Comparison of ENCODE assay signal across 36 cellular contexts in genomic region chr1:64750092-64750491, GRCh38.
"Had no signal": no experiment of that assay in that cellular context is flagged by ENCODE, and none has a peak within 500 bp of the region (broad histone marks: within the 10 kb centered on the region; RNA-seq: fewer than 3 reads in every experiment).

No MANE protein-coding gene starts in this region.

- ATAC-seq: activated CD8-positive, alpha-beta memory T cell treated with anti-CD3 and anti-CD28 coated beads, Interleukin-2, amount 10 ng/mL, durations not matched to agents 7 days and 5 days; activated T-cell treated with anti-CD3 and anti-CD28 coated beads, Interleukin-2, amount 50 U/mL, for 72 hours; activated T-helper 17 cell treated with anti-CD3 and anti-CD28 coated beads, Interleukin-2, amount 50 U/mL, for 72 hours; Right ventricle myocardium inferior; SK-N-SH treated with all-trans-retinoic acid at 6 μM for 48 hours; T-cell; T-helper 17 cell had no signal

- DNase-seq: activated CD4-positive, alpha-beta memory T cell treated with anti-CD3 and anti-CD28 coated beads, Interleukin-2, amount 10 ng/mL, durations not matched to agents 7 days and 5 days; activated CD4-positive, alpha-beta T cell treated with anti-CD3 and anti-CD28 coated beads for 1 hour; activated CD4-positive, alpha-beta T cell treated with anti-CD3 and anti-CD28 coated beads for 48 hours; activated CD4-positive, CD25-positive, alpha-beta regulatory T cell; activated CD8-positive, alpha-beta memory T cell treated with anti-CD3 and anti-CD28 coated beads for 24 hours; activated CD8-positive, alpha-beta memory T cell treated with anti-CD3 and anti-CD28 coated beads, Interleukin-2, amount 10 ng/mL, durations not matched to agents 7 days and 5 days; activated CD8-positive, alpha-beta memory T cell treated with anti-CD3 and anti-CD28 coated beads, Interleukin-2, amount 50 U/mL, for 48 hours; activated effector memory CD4-positive, alpha-beta T cell treated with anti-CD3 and anti-CD28 coated beads, Interleukin-2, amount 50 U/mL, for 16 hours; activated naive CD4-positive, alpha-beta T cell; activated naive CD4-positive, alpha-beta T cell treated with anti-CD3 and anti-CD28 coated beads, Interleukin-2, amount 50 U/mL, for 16 hours; activated naive CD8-positive, alpha-beta T cell treated with anti-CD3 and anti-CD28 coated beads for 36 hours; activated T-cell treated with anti-CD3 and anti-CD28 coated beads, Interleukin-2, amount 50 U/mL, for 72 hours; amniotic stem cell; aorta; MG63; MV-4-11; NCI-H1092; NCI-H1436 treated with DMSO at 0.1 percent for 48 hours; NCI-H1694 treated with DMSO at 0.1 percent for 48 hours; NCI-H2029; NCI-H345; NCI-H526; NCI-H748 treated with DMSO at 0.1 percent for 48 hours; NK-92 treated with Interleukin-12 subunit alpha and Interleukin-12 subunit beta, amount 100 ng/mL, for 24 hours; PC-9; SIG-M5; T-cell; T-helper 17 cell; T-helper 9 cell; WERI-Rb-1 had no signal

- H3K4me2 ChIP-seq: PC-9 had no signal

- H3K9me3 ChIP-seq: MG63 had no signal

- H3K4me3 Mint-ChIP-seq: activated CD4-positive, alpha-beta memory T cell treated with anti-CD3 and anti-CD28 coated beads, Interleukin-2, amount 10 ng/mL, durations not matched to agents 7 days and 5 days; activated CD8-positive, alpha-beta memory T cell treated with anti-CD3 and anti-CD28 coated beads, Interleukin-2, amount 10 ng/mL, durations not matched to agents 7 days and 5 days; activated naive CD8-positive, alpha-beta T cell treated with anti-CD3 and anti-CD28 coated beads for 36 hours; activated T-cell treated with anti-CD3 and anti-CD28 coated beads, Interleukin-2, amount 50 U/mL, for 72 hours; activated T-helper 17 cell treated with anti-CD3 and anti-CD28 coated beads, Interleukin-2, amount 50 U/mL, for 72 hours; T-cell; T-helper 17 cell had no signal

- FAIRE-seq: RCC 7860 had no signal

- H3K4me1 Mint-ChIP-seq: activated T-helper 17 cell treated with anti-CD3 and anti-CD28 coated beads, Interleukin-2, amount 50 U/mL, for 72 hours had no signal

- H3K27me3 ChIP-seq: cardiac muscle cell, MG63 had no signal

- H3K9me3 Mint-ChIP-seq: activated CD4-positive, alpha-beta memory T cell treated with anti-CD3 and anti-CD28 coated beads, Interleukin-2, amount 10 ng/mL, durations not matched to agents 7 days and 5 days; activated naive CD8-positive, alpha-beta T cell treated with anti-CD3 and anti-CD28 coated beads for 36 hours; activated T-cell treated with anti-CD3 and anti-CD28 coated beads, Interleukin-2, amount 50 U/mL, for 72 hours; activated T-helper 17 cell treated with anti-CD3 and anti-CD28 coated beads, Interleukin-2, amount 50 U/mL, for 72 hours; T-cell had no signal

- H2AFZ ChIP-seq: PC-9 had no signal

- H3K27ac ChIP-seq: cardiac muscle cell, PC-9, RWPE1, WERI-Rb-1 had no signal

- H3K36me3 Mint-ChIP-seq: T-cell had no signal

- H3K4me3 ChIP-seq: cardiac muscle cell, MG63, PC-9 had no signal

- H3K27me3 Mint-ChIP-seq: activated CD8-positive, alpha-beta memory T cell treated with anti-CD3 and anti-CD28 coated beads, Interleukin-2, amount 10 ng/mL, durations not matched to agents 7 days and 5 days; activated naive CD8-positive, alpha-beta T cell treated with anti-CD3 and anti-CD28 coated beads for 36 hours; activated T-helper 17 cell treated with anti-CD3 and anti-CD28 coated beads, Interleukin-2, amount 50 U/mL, for 72 hours; T-cell; T-helper 17 cell had no signal

- H3K27ac Mint-ChIP-seq: activated CD4-positive, alpha-beta memory T cell treated with anti-CD3 and anti-CD28 coated beads, Interleukin-2, amount 10 ng/mL, durations not matched to agents 7 days and 5 days; activated CD8-positive, alpha-beta memory T cell treated with anti-CD3 and anti-CD28 coated beads, Interleukin-2, amount 10 ng/mL, durations not matched to agents 7 days and 5 days; activated naive CD8-positive, alpha-beta T cell treated with anti-CD3 and anti-CD28 coated beads for 36 hours; activated T-cell treated with anti-CD3 and anti-CD28 coated beads, Interleukin-2, amount 50 U/mL, for 72 hours; activated T-helper 17 cell treated with anti-CD3 and anti-CD28 coated beads, Interleukin-2, amount 50 U/mL, for 72 hours; T-cell; T-helper 17 cell had no signal

- H3K36me3 ChIP-seq: cardiac muscle cell, MG63, WERI-Rb-1 had no signal
